In genomic region chr20:845226-845868, GRCh38 we compare ENCODE assay signal across 8 cellular contexts. TPM values are rescaled to one million over a fixed set of nuclear protein-coding genes. Genes with fewer than 3 reads are reported as not detected.
DNase-seq lines count a peak whose midpoint lies in the region; ATAC-seq and TF ChIP-seq lines count a peak whose summit lies in the region.

No MANE protein-coding gene starts in this region.

- CTCF ChIA-PET in activated CD4-positive, alpha-beta T cell treated with anti-CD3 and anti-CD28 coated beads for 36 hours (lab: Charles Lee): interaction anchor here (0.7 to 2.9 kb wide), 2 partner anchors 111 to 1676 kb away, joined by 3 to 9 read pairs; no protein-coding TSS in a partner anchor

- peak overlapping the region in 2 of 5 donors; percentile 50 for H3K27ac ChIP-seq in stomach
- no peak overlapping the region for H3K27ac ChIP-seq in ovary

- 61 to 80% (median 75%) methylated on average over 16 to 50 of the region's 50 CpGs for WGBS in stomach, 5 donors
- 70 to 78% (median 71%) methylated on average over 32 to 50 of the region's 50 CpGs for WGBS in ovary, 3 donors

- H3K9me3 Mint-ChIP-seq in activated CD4-positive, alpha-beta T cell treated with anti-CD3 and anti-CD28 coated beads for 36 hours (ENCODE audit: low read depth): peaks cover under 1% of the 10 kb centered on the region
- peaks cover under 1% of the 10 kb centered on the region for H3K9me3 Mint-ChIP-seq in activated T-helper 1 cell treated with anti-CD3 and anti-CD28 coated beads, Interleukin-12 subunit alpha, Interleukin-12 subunit beta, Interleukin-2, Interleukin-4 antibody, amounts not matched to agents 30 ng/mL and 10 ng/mL and 1 ng/mL, durations not matched to agents 14 hours and 24 hours and 36 hours

- H3K27me3 Mint-ChIP-seq in activated CD4-positive, alpha-beta T cell treated with anti-CD3 and anti-CD28 coated beads for 36 hours: no peaks in the 10 kb centered on the region
- no peaks in the 10 kb centered on the region for H3K27me3 Mint-ChIP-seq in activated T-helper 1 cell treated with anti-CD3 and anti-CD28 coated beads, Interleukin-12 subunit alpha, Interleukin-12 subunit beta, Interleukin-2, Interleukin-4 antibody, amounts not matched to agents 30 ng/mL and 10 ng/mL and 1 ng/mL, durations not matched to agents 14 hours and 24 hours and 36 hours (ENCODE audit: insufficient read depth)

- H3K36me3 Mint-ChIP-seq in activated CD4-positive, alpha-beta T cell treated with anti-CD3 and anti-CD28 coated beads for 36 hours (ENCODE audit: low read depth): peaks cover 8% of the 10 kb centered on the region
- H3K36me3 Mint-ChIP-seq in activated T-helper 1 cell treated with anti-CD3 and anti-CD28 coated beads, Interleukin-12 subunit alpha, Interleukin-12 subunit beta, Interleukin-2, Interleukin-4 antibody, amounts not matched to agents 30 ng/mL and 10 ng/mL and 1 ng/mL, durations not matched to agents 14 hours and 24 hours and 36 hours (ENCODE audit: low read depth): peaks cover 14% of the 10 kb centered on the region

- POLR2A ChIA-PET in activated CD4-positive, alpha-beta T cell treated with anti-CD3 and anti-CD28 coated beads for 36 hours (lab: Charles Lee): no interaction called here

- H3K4me3 Mint-ChIP-seq in activated CD4-positive, alpha-beta T cell treated with anti-CD3 and anti-CD28 coated beads for 36 hours: peak overlapping the region; percentile 72
- peak overlapping the region; percentile 86 for H3K4me3 Mint-ChIP-seq in activated T-helper 1 cell treated with anti-CD3 and anti-CD28 coated beads, Interleukin-12 subunit alpha, Interleukin-12 subunit beta, Interleukin-2, Interleukin-4 antibody, amounts not matched to agents 30 ng/mL and 10 ng/mL and 1 ng/mL, durations not matched to agents 14 hours and 24 hours and 36 hours

- peaks cover 34 to 70% (median 58%) of the 10 kb centered on the region in 4 donors for H3K4me1 ChIP-seq in stomach
- H3K4me1 ChIP-seq in ovary (ENCODE audit: insufficient read depth): peaks cover 5% of the 10 kb centered on the region

- no peak for ATAC-seq in activated CD4-positive, alpha-beta T cell treated with anti-CD3 and anti-CD28 coated beads for 36 hours
- no peak for ATAC-seq in HG02763 (IDR thresholded peaks at IDR 0.05; ENCODE audit: unreplicated experiment)

- H3K36me3 ChIP-seq in stomach (peaks cover 0 to 10% (median 0%) of the 10 kb centered on the region in 4 donors), ovary (no peaks in the 10 kb centered on the region)

- TF ChIP-seq POLR2A in stomach (IDR thresholded peaks at IDR 0.05): no peak
- TF ChIP-seq POLR2A in ovary (IDR thresholded peaks at IDR 0.05): no peak

- peaks cover 0 to 23% (median 11%) of the 10 kb centered on the region in 3 donors for H3K27me3 ChIP-seq in stomach
- H3K27me3 ChIP-seq in ovary: no peaks in the 10 kb centered on the region

- H3K4me1 Mint-ChIP-seq in activated CD4-positive, alpha-beta T cell treated with anti-CD3 and anti-CD28 coated beads for 36 hours: peaks cover 46% of the 10 kb centered on the region
- H3K4me1 Mint-ChIP-seq in activated T-helper 1 cell treated with anti-CD3 and anti-CD28 coated beads, Interleukin-12 subunit alpha, Interleukin-12 subunit beta, Interleukin-2, Interleukin-4 antibody, amounts not matched to agents 30 ng/mL and 10 ng/mL and 1 ng/mL, durations not matched to agents 14 hours and 24 hours and 36 hours (ENCODE audit: low read depth): peaks cover 48% of the 10 kb centered on the region

- no peak for TF ChIP-seq EP300 in stomach (IDR thresholded peaks at IDR 0.05)
- TF ChIP-seq EP300 in ovary (IDR thresholded peaks at IDR 0.05): no peak

- intact Hi-C loops in activated CD4-positive, alpha-beta T cell treated with anti-CD3 and anti-CD28 coated beads for 36 hours (cut with DNase I, micrococcal nuclease): no loop called here
- intact Hi-C loops in activated T-helper 1 cell treated with anti-CD3 and anti-CD28 coated beads, Interleukin-12 subunit alpha, Interleukin-12 subunit beta, Interleukin-2, Interleukin-4 antibody, amounts not matched to agents 30 ng/mL and 10 ng/mL and 1 ng/mL, durations not matched to agents 14 hours and 24 hours and 36 hours (cut with micrococcal nuclease): loop anchor here (2.0 to 5.0 kb wide), 2 partner anchors 13 to 37 kb away; no protein-coding TSS in a partner anchor
- intact Hi-C loops in stomach (cut with DNase I; ENCODE audit: low total_unique reads) (no loop called here), ovary (cut with DNase I) (no loop called here)

- H3K27ac Mint-ChIP-seq in activated CD4-positive, alpha-beta T cell treated with anti-CD3 and anti-CD28 coated beads for 36 hours: peak overlapping the region; percentile 58
- peak overlapping the region; percentile 84 for H3K27ac Mint-ChIP-seq in activated T-helper 1 cell treated with anti-CD3 and anti-CD28 coated beads, Interleukin-12 subunit alpha, Interleukin-12 subunit beta, Interleukin-2, Interleukin-4 antibody, amounts not matched to agents 30 ng/mL and 10 ng/mL and 1 ng/mL, durations not matched to agents 14 hours and 24 hours and 36 hours

- TF ChIP-seq CTCF in stomach (IDR thresholded peaks at IDR 0.05): no peak
- no peak for TF ChIP-seq CTCF in ovary (IDR thresholded peaks at IDR 0.05)

- H3K9me3 ChIP-seq in stomach (no peaks in the 10 kb centered on the region), ovary (no peaks in the 10 kb centered on the region)

- DNase-seq in activated CD4-positive, alpha-beta T cell treated with anti-CD3 and anti-CD28 coated beads for 36 hours: peak; percentile 36
- DNase-seq in activated CD4-positive, alpha-beta T cell treated with anti-CD3 and anti-CD28 coated beads, Interleukin-2, amount 50 U/mL, for 48 hours: no peak
- no peak for DNase-seq in activated T-helper 1 cell treated with anti-CD3 and anti-CD28 coated beads, Interleukin-12 subunit alpha, Interleukin-12 subunit beta, Interleukin-2, Interleukin-4 antibody, amounts not matched to agents 30 ng/mL and 10 ng/mL and 1 ng/mL, durations not matched to agents 14 hours and 24 hours and 36 hours (ENCODE audit: low spot score)
- DNase-seq in iPS-NIHi11 (ENCODE audit: low spot score): peak; percentile 22
- no peak for DNase-seq in stomach
- no peak for DNase-seq in ovary
- no peak for DNase-seq in NCI-H1436 (lab: John Stamatoyannopoulos, UW)

- peak overlapping the region; percentile 41 to 53 (median 43) for H3K4me3 ChIP-seq in stomach
- H3K4me3 ChIP-seq in ovary: no peak overlapping the region

RNA-seq across cellular contexts. Expression of gene FAM110A, which starts 11.8 kb away (rescaled TPM):
- total RNA-seq in activated CD4-positive, alpha-beta T cell treated with anti-CD3 and anti-CD28 coated beads for 36 hours: 10 to 100 TPM; 15.5 TPM
- total RNA-seq in activated T-helper 1 cell treated with anti-CD3 and anti-CD28 coated beads, Interleukin-12 subunit alpha, Interleukin-12 subunit beta, Interleukin-2, Interleukin-4 antibody, amounts not matched to agents 30 ng/mL and 10 ng/mL and 1 ng/mL, durations not matched to agents 14 hours and 24 hours and 36 hours: 19.0 and 21.1 TPM in 2 replicates
- total RNA-seq in stomach: 1 to 10 TPM in 4 of 5 donors, under 1 TPM in 1; 0.58 to 9.8 (median 1.7) TPM
- 10 to 100 TPM in 1 of 3 donors, 1 to 10 TPM in 2; 4.1 to 17.6 (median 7.2) TPM for polyA plus RNA-seq in stomach
- 1 to 10 TPM; 2.3 to 6.6 (median 3.9) TPM for total RNA-seq in ovary
- polyA plus RNA-seq in ovary: 1 to 10 TPM; 2.1 to 2.5 TPM

Comparison
In these comparisons a context has a peak if more than half of its experiments do, and no peak if none do; other contexts are left out.
1. DNase-seq: peak in activated CD4-positive, alpha-beta T cell treated with anti-CD3 and anti-CD28 coated beads for 36 hours (single experiment) and iPS-NIHi11 (single experiment); none in activated CD4-positive, alpha-beta T cell treated with anti-CD3 and anti-CD28 coated beads, Interleukin-2, amount 50 U/mL, for 48 hours (0 of 2), activated T-helper 1 cell treated with anti-CD3 and anti-CD28 coated beads, Interleukin-12 subunit alpha, Interleukin-12 subunit beta, Interleukin-2, Interleukin-4 antibody, amounts not matched to agents 30 ng/mL and 10 ng/mL and 1 ng/mL, durations not matched to agents 14 hours and 24 hours and 36 hours (single experiment), stomach (single experiment), ovary (0 of 5) and NCI-H1436 (single experiment).